Comparison of ENCODE assay signal across 20 cellular contexts in genomic region chr11:69280451-69280850, GRCh38. TPM values are rescaled to one million over a fixed set of nuclear protein-coding genes. Genes with fewer than 3 reads are reported as not detected.
DNase-seq lines count a peak whose midpoint lies in the region; ATAC-seq, FAIRE-seq and TF ChIP-seq lines count a peak whose summit lies in the region.
"Had no signal": no experiment of that assay in that cellular context is flagged by ENCODE, and none has a peak within 500 bp of the region (broad histone marks: within the 10 kb centered on the region; RNA-seq: fewer than 3 reads in every experiment).

No MANE protein-coding gene starts in this region.

- FAIRE-seq in RCC 7860 (lab: Jason Lieb, UNC), result no peak
- FAIRE-seq: GM18507 had no signal

- H3K27ac ChIP-seq in esophagus (ENCODE audit: low read depth in 2 of 2, low read length in 1 of 2), result peak overlapping the region; percentile 56 to 79
- H3K27ac ChIP-seq: gastrocnemius medialis had no signal

- TF ChIP-seq CTCF in retinal pigment epithelial cell (conservative IDR thresholded peaks at IDR 0.05; ENCODE audit: low read depth, low read length), result no peak

- no peak for ATAC-seq in left lobe of liver
- no peak for ATAC-seq in HG03280 (IDR thresholded peaks at IDR 0.05; ENCODE audit: unreplicated experiment)

- peaks cover 3 to 36% of the 10 kb centered on the region in 2 donors for H3K4me1 ChIP-seq in esophagus (ENCODE audit: control insufficient read depth in 2 of 2, insufficient read depth in 2 of 2, low read length in 1 of 2)

- H3K36me3 ChIP-seq in esophagus (ENCODE audit: control insufficient read depth in 2 of 2, insufficient read depth in 2 of 2, low read length in 1 of 2), result no peaks in the 10 kb centered on the region
- H3K36me3 ChIP-seq: gastrocnemius medialis had no signal

- no peaks in the 10 kb centered on the region for H3K9me3 ChIP-seq in esophagus (ENCODE audit: control insufficient read depth in 2 of 2, insufficient read depth in 1 of 2, low read depth in 1 of 2, low read length in 1 of 2)
- H3K9me3 ChIP-seq: gastrocnemius medialis, mucosa of descending colon had no signal

- H3K4me3 ChIP-seq in esophagus (ENCODE audit: low read depth in 1 of 2, low read length in 2 of 2), result no peak overlapping the region
- no peak overlapping the region for H3K4me3 ChIP-seq in retinal pigment epithelial cell (ENCODE audit: low read length)
- H3K4me3 ChIP-seq: gastrocnemius medialis, mucosa of descending colon had no signal

- H3K27me3 ChIP-seq in esophagus (ENCODE audit: control insufficient read depth in 1 of 2, insufficient read depth in 2 of 2, low read length in 2 of 2), result no peaks in the 10 kb centered on the region
- H3K27me3 ChIP-seq: gastrocnemius medialis had no signal

- DNase-seq in EL (peak; percentile 50), RCC 7860 (ENCODE audit: low spot score) (peak; percentile 89), retinal pigment epithelial cell (ENCODE audit: low read depth) (peak; percentile 90), putamen (ENCODE audit: low spot score) (no peak), left lobe of liver (ENCODE audit: low spot score) (no peak), HuH-7.5 (ENCODE audit: low spot score) (no peak)
- DNase-seq: CD4-positive, CD25-positive, alpha-beta regulatory T cell; dermis blood vessel endothelial cell; GDM1; GOT3; immature natural killer cell; MV-4-11; NCI-H2171 treated with DMSO at 0.1 percent for 48 hours; stimulated activated naive CD4-positive, alpha-beta T cell; T-helper 1 cell had no signal

- WGBS in esophagus, 2 donors, result 48 to 55% methylated on average over 2 of the region's 2 CpGs

RNA-seq across cellular contexts. Expression of gene MYEOV, which starts 13.5 kb away (rescaled TPM):
- polyA plus RNA-seq in esophagus, result 10 to 100 TPM; 18.3 to 32.2 TPM
- 0.78 TPM for total RNA-seq in left lobe of liver
- total RNA-seq: dermis blood vessel endothelial cell had no signal
- polyA plus RNA-seq: CD4-positive, CD25-positive, alpha-beta regulatory T cell; immature natural killer cell had no signal

Comparison
In these comparisons a context has a peak if more than half of its experiments do, and no peak if none do; other contexts are left out.
1. DNase-seq: peak in EL (single experiment), RCC 7860 (single experiment) and retinal pigment epithelial cell (single experiment); none in putamen (single experiment), left lobe of liver (single experiment) and HuH-7.5 (single experiment).